ENCODE assay signal across 12 cellular contexts in the genomic region with DNA sequence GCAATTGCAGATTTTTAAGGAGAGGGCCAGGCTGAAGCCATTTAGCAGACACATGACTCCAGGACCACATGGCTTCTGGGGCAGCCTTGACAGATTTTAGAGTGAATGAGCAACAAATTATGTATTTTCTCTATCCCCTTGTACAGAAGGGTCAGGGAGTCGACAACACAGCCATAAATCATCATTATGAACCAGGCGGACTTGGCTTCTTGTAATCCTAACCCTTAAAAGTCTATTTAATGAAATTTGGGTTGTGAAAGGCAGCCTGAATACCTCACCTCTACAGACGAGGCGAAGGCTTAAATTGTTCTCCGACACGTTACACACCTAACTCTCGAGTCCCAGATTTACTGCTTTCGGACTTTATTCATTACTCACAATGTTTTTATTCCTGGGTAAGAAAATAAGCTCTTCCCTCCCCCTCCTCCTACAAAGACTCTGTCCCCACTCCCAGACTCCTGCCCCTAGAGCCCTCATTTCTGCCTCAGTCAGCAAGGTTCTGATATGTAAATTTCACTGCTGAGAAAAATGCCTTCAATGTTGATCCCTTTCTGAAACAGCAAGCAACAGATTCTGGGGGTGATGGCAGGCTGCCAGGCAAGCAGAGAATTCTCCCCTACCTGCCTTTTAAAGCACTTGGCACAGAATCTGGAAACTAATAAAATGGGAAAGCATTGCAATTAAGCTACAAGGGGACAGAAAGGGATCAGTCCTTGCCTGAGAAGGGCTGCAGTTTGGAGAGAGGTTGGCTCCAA. TPM values are rescaled to one million over a fixed set of nuclear protein-coding genes. Genes with fewer than 3 reads are reported as not detected.
DNase-seq lines count a peak whose midpoint lies in the region; ATAC-seq and TF ChIP-seq lines count a peak whose summit lies in the region.
"Had no signal": no experiment of that assay in that cellular context is flagged by ENCODE, and none has a peak within 500 bp of the region (broad histone marks: within the 10 kb centered on the region; RNA-seq: fewer than 3 reads in every experiment).

No MANE protein-coding gene starts in this region.

- H3K27me3 ChIP-seq in BE2C (no peaks in the 10 kb centered on the region), Karpas-422 (ENCODE audit: low read length) (no peaks in the 10 kb centered on the region)

- H3K9me3 ChIP-seq in BE2C (no peaks in the 10 kb centered on the region), Karpas-422 (ENCODE audit: low read length) (no peaks in the 10 kb centered on the region)

- H3K4me1 ChIP-seq in BE2C = no peaks in the 10 kb centered on the region
- peaks cover 63% of the 10 kb centered on the region for H3K4me1 ChIP-seq in Karpas-422 (ENCODE audit: low read length)

- CTCF ChIA-PET in activated naive CD4-positive, alpha-beta T cell treated with anti-CD3 and anti-CD28 coated beads for 36 hours (lab: Charles Lee) = no interaction called here

- DNase-seq in BE2C (peak; percentile 9), Karpas-422 (no peak), RPMI8226 (peak; percentile 72), left colon (peak; percentile 48 to 50)
- DNase-seq in activated CD4-positive, alpha-beta T cell treated with anti-CD3 and anti-CD28 coated beads for 1 hour = no peak
- DNase-seq in activated naive CD4-positive, alpha-beta T cell treated with anti-CD3 and anti-CD28 coated beads for 36 hours = no peak
- DNase-seq: activated T-cell treated with anti-CD3 and anti-CD28 coated beads, Interleukin-2, amount 50 U/mL, for 4 hours; head of caudate nucleus; NCI-H187 treated with DMSO at 0.1 percent for 48 hours had no signal

- H3K79me2 ChIP-seq in Karpas-422 (ENCODE audit: low read length) = no peaks in the 10 kb centered on the region

- no peak overlapping the region for H3K27ac Mint-ChIP-seq in activated naive CD4-positive, alpha-beta T cell treated with anti-CD3 and anti-CD28 coated beads for 36 hours
- H3K27ac Mint-ChIP-seq: T-helper 1 cell treated with Interleukin-12 subunit alpha and Interleukin-12 subunit beta and Interleukin-4 antibody, amounts not matched to agents 30 μg/mL and 1 μg/mL, for 36 hours had no signal

- H4K20me1 ChIP-seq in Karpas-422 (ENCODE audit: insufficient read depth, low read depth, low read length) = no peaks in the 10 kb centered on the region

- intact Hi-C loops in left colon (cut with DNase I, micrococcal nuclease) = no loop called here
- intact Hi-C loops in activated naive CD4-positive, alpha-beta T cell treated with anti-CD3 and anti-CD28 coated beads for 36 hours (cut with micrococcal nuclease) = no loop called here

- H3K4me3 Mint-ChIP-seq in activated naive CD4-positive, alpha-beta T cell treated with anti-CD3 and anti-CD28 coated beads for 36 hours = no peak overlapping the region
- H3K4me3 Mint-ChIP-seq: activated T-cell treated with anti-CD3 and anti-CD28 coated beads, Interleukin-2, amount 50 U/mL, for 4 hours; T-helper 1 cell treated with Interleukin-12 subunit alpha and Interleukin-12 subunit beta and Interleukin-4 antibody, amounts not matched to agents 30 μg/mL and 1 μg/mL, for 36 hours had no signal

- H3K27ac ChIP-seq in Karpas-422 (ENCODE audit: low read length) = peak overlapping the region; percentile 69; the same call in 1 of the 2 replicates

- peaks cover 4% of the 10 kb centered on the region for H3K4me1 Mint-ChIP-seq in activated naive CD4-positive, alpha-beta T cell treated with anti-CD3 and anti-CD28 coated beads for 36 hours (ENCODE audit: low read depth)

- H3K36me3 Mint-ChIP-seq in activated naive CD4-positive, alpha-beta T cell treated with anti-CD3 and anti-CD28 coated beads for 36 hours (ENCODE audit: low read depth) = no peaks in the 10 kb centered on the region

- ATAC-seq in left colon = peak; percentile 68
- ATAC-seq in GM19452 (IDR thresholded peaks at IDR 0.05; ENCODE audit: unreplicated experiment) = no peak
- ATAC-seq in HG03097 (IDR thresholded peaks at IDR 0.05; ENCODE audit: low FRiP score, unreplicated experiment) = no peak
- ATAC-seq: activated T-cell treated with anti-CD3 and anti-CD28 coated beads, Interleukin-2, amount 50 U/mL, for 4 hours had no signal

- no peak overlapping the region for H3K9ac ChIP-seq in Karpas-422 (ENCODE audit: low read length)

- H2AFZ ChIP-seq in Karpas-422 (ENCODE audit: low read length) = no peak overlapping the region

- no peak overlapping the region for H3K4me3 ChIP-seq in BE2C (ENCODE audit: low read depth, low read length)
- H3K4me3 ChIP-seq in Karpas-422 (ENCODE audit: low read length) = no peak overlapping the region

- no peaks in the 10 kb centered on the region for H3K36me3 ChIP-seq in BE2C
- no peaks in the 10 kb centered on the region for H3K36me3 ChIP-seq in Karpas-422 (ENCODE audit: insufficient read depth, low read length)

- peak overlapping the region; percentile 70 for H3K4me2 ChIP-seq in Karpas-422 (ENCODE audit: low read depth, low read length, poor library complexity, severe bottlenecking)

- H3K27me3 Mint-ChIP-seq in activated naive CD4-positive, alpha-beta T cell treated with anti-CD3 and anti-CD28 coated beads for 36 hours (ENCODE audit: low read depth) = no peaks in the 10 kb centered on the region

- no peak for TF ChIP-seq CTCF in BE2C (IDR thresholded peaks at IDR 0.05; ENCODE audit: low read depth, low read length)

- no peaks in the 10 kb centered on the region for H3K9me3 Mint-ChIP-seq in activated naive CD4-positive, alpha-beta T cell treated with anti-CD3 and anti-CD28 coated beads for 36 hours
- H3K9me3 Mint-ChIP-seq: activated T-cell treated with anti-CD3 and anti-CD28 coated beads, Interleukin-2, amount 50 U/mL, for 4 hours; T-helper 1 cell treated with Interleukin-12 subunit alpha and Interleukin-12 subunit beta and Interleukin-4 antibody, amounts not matched to agents 30 μg/mL and 1 μg/mL, for 36 hours had no signal

- H3K9me2 ChIP-seq in Karpas-422 (replicated peaks; ENCODE audit: insufficient read depth, low read length) = no peaks in the 10 kb centered on the region

RNA-seq across cellular contexts. Expression of gene PLPP3, which starts 51.6 kb away (rescaled TPM):
- 0.85 TPM for polyA plus RNA-seq in BE2C (2012; ENCODE audit: insufficient read depth, insufficient read length, low read depth)
- total RNA-seq in Karpas-422 (2014; rRNA removed; shearing (Covaris generic); ENCODE audit: low replicate concordance) = 4.4 and 11.3 TPM in 2 replicates
- total RNA-seq in left colon = 10 to 100 TPM; 29.8 to 46.5 TPM
- total RNA-seq in activated naive CD4-positive, alpha-beta T cell treated with anti-CD3 and anti-CD28 coated beads for 36 hours = not detected

Comparison
In these comparisons a context has a peak if more than half of its experiments do, and no peak if none do; other contexts are left out.
1. DNase-seq: peak in BE2C (single experiment), RPMI8226 (single experiment) and left colon (2 of 2); none in Karpas-422 (single experiment), activated CD4-positive, alpha-beta T cell treated with anti-CD3 and anti-CD28 coated beads for 1 hour (single experiment) and activated naive CD4-positive, alpha-beta T cell treated with anti-CD3 and anti-CD28 coated beads for 36 hours (single experiment).